Comparison of ENCODE assay signal across 16 cellular contexts in the genomic region with DNA sequence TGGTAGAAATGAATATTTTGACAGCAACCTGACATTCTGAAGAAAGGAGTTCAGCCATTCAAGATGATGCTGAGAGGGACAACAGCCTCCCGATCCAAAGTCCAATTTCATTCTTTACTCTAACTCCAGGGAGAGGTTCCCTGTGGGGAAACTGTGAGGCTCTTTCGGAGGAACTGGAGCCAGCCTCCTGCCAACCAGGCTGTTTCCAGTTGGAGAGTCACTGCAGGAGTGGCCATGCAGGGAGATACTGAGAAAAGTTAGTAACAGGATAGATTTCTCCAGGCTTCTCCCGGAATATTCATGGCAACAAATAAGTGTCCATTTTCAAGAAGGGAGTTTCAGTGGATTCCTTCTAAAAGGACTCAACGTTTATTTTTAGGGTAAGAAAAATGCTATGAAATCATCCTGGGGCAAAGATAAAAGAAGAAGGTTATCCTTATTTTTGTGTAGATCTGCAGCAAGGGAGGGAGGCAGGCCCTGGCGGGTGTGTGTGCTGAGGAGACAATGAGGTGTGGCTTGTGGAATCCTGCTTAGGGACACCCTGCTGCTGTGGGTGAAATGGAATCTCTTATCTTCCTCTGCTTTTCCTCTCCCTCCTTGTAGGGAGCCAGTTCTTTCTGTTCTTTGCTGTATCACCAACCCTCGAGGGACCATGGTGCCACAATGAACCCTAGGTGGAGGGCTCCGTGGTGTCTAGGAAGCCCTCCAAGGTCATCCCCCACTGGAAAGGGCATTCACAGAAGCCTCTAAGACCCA. TPM values are rescaled to one million over a fixed set of nuclear protein-coding genes. Genes with fewer than 3 reads are reported as not detected.
DNase-seq lines count a peak whose midpoint lies in the region; ATAC-seq lines count a peak whose summit lies in the region.
"Had no signal": no experiment of that assay in that cellular context is flagged by ENCODE, and none has a peak within 500 bp of the region (broad histone marks: within the 10 kb centered on the region; RNA-seq: fewer than 3 reads in every experiment).

No MANE protein-coding gene starts in this region.

- intact Hi-C loops in activated T-helper 1 cell treated with anti-CD3 and anti-CD28 coated beads, Interleukin-12 subunit alpha, Interleukin-12 subunit beta, Interleukin-2, Interleukin-4 antibody, amounts not matched to agents 30 ng/mL and 10 ng/mL and 1 ng/mL, durations not matched to agents 14 hours and 24 hours and 36 hours (cut with micrococcal nuclease): no loop called here

- peaks cover 23 to 53% of the 10 kb centered on the region in 2 donors for H3K36me3 Mint-ChIP-seq in stimulated activated naive B cell treated with anti-CD40 and anti-IgM and Interleukin-4, amounts not matched to agents 10 μg/mL and 1 μg/mL and 100 μg/mL, for 72 hours
- H3K36me3 Mint-ChIP-seq in activated T-helper 1 cell treated with anti-CD3 and anti-CD28 coated beads, Interleukin-12 subunit alpha, Interleukin-12 subunit beta, Interleukin-2, Interleukin-4 antibody, amounts not matched to agents 30 ng/mL and 10 ng/mL and 1 ng/mL, durations not matched to agents 14 hours and 24 hours and 36 hours (ENCODE audit: low read depth): no peaks in the 10 kb centered on the region

- peak overlapping the region; percentile 57 for H3K27ac Mint-ChIP-seq in stimulated activated naive B cell treated with anti-CD40 and anti-IgM and Interleukin-4, amounts not matched to agents 10 μg/mL and 1 μg/mL and 100 μg/mL, for 72 hours
- H3K27ac Mint-ChIP-seq in activated T-helper 1 cell treated with anti-CD3 and anti-CD28 coated beads, Interleukin-12 subunit alpha, Interleukin-12 subunit beta, Interleukin-2, Interleukin-4 antibody, amounts not matched to agents 30 ng/mL and 10 ng/mL and 1 ng/mL, durations not matched to agents 14 hours and 24 hours and 36 hours: no peak overlapping the region
- H3K27ac Mint-ChIP-seq: CD4-positive, alpha-beta T cell had no signal

- no peaks in the 10 kb centered on the region for H3K9me3 Mint-ChIP-seq in stimulated activated naive B cell treated with anti-CD40 and anti-IgM and Interleukin-4, amounts not matched to agents 10 μg/mL and 1 μg/mL and 100 μg/mL, for 72 hours
- H3K9me3 Mint-ChIP-seq in activated T-helper 1 cell treated with anti-CD3 and anti-CD28 coated beads, Interleukin-12 subunit alpha, Interleukin-12 subunit beta, Interleukin-2, Interleukin-4 antibody, amounts not matched to agents 30 ng/mL and 10 ng/mL and 1 ng/mL, durations not matched to agents 14 hours and 24 hours and 36 hours: no peaks in the 10 kb centered on the region
- H3K9me3 Mint-ChIP-seq: CD4-positive, alpha-beta T cell had no signal

- H3K9ac ChIP-seq in HUES64 (ENCODE audit: low read depth, low read length) (no peak overlapping the region), iPS-20b (ENCODE audit: low read depth, low read length) (peak overlapping the region; percentile 47)
- H3K9ac ChIP-seq: KMS-11 had no signal

- H3K4me3 ChIP-seq in HUES64 (ENCODE audit: low read length) (no peak overlapping the region), iPS-20b (ENCODE audit: low read length) (peak overlapping the region; percentile 31; the same call in 1 of the 2 replicates)

- DNase-seq in ELF-1 (ENCODE audit: low read depth, low spot score) (peak; percentile 15), NCI-H1417 treated with DMSO at 0.1 percent for 48 hours (lab: John Stamatoyannopoulos, UW) (no peak)
- DNase-seq in stimulated activated naive B cell treated with anti-CD40 and anti-IgM and Interleukin-4, amounts not matched to agents 10 μg/mL and 1 μg/mL and 100 μg/mL, for 72 hours: no peak
- no peak for DNase-seq in activated T-helper 1 cell treated with anti-CD3 and anti-CD28 coated beads, Interleukin-12 subunit alpha, Interleukin-12 subunit beta, Interleukin-2, Interleukin-4 antibody, amounts not matched to agents 30 ng/mL and 10 ng/mL and 1 ng/mL, durations not matched to agents 14 hours and 24 hours and 36 hours (ENCODE audit: low spot score)
- DNase-seq: CD4-positive, alpha-beta T cell; NCI-H1092; NCI-H1694 treated with DMSO at 0.1 percent for 48 hours; NCI-H2107; NCI-H748 treated with DMSO at 0.1 percent for 48 hours; RPMI8226; SIG-M5 had no signal

- H3K27me3 Mint-ChIP-seq in stimulated activated naive B cell treated with anti-CD40 and anti-IgM and Interleukin-4, amounts not matched to agents 10 μg/mL and 1 μg/mL and 100 μg/mL, for 72 hours: no peaks in the 10 kb centered on the region
- H3K27me3 Mint-ChIP-seq in activated T-helper 1 cell treated with anti-CD3 and anti-CD28 coated beads, Interleukin-12 subunit alpha, Interleukin-12 subunit beta, Interleukin-2, Interleukin-4 antibody, amounts not matched to agents 30 ng/mL and 10 ng/mL and 1 ng/mL, durations not matched to agents 14 hours and 24 hours and 36 hours (ENCODE audit: insufficient read depth): no peaks in the 10 kb centered on the region

- ATAC-seq in stimulated activated naive B cell treated with anti-CD40 and anti-IgM and Interleukin-4, amounts not matched to agents 10 μg/mL and 1 μg/mL and 100 μg/mL, for 72 hours (replicated peaks): no peak
- ATAC-seq in HG03108 (IDR thresholded peaks at IDR 0.05; ENCODE audit: unreplicated experiment): no peak

- H3K27ac ChIP-seq in HUES64 (ENCODE audit: low read depth, low read length): peak overlapping the region; percentile 71; the same call in 1 of the 2 replicates
- peak overlapping the region; percentile 28 for H3K27ac ChIP-seq in iPS-20b (ENCODE audit: low read length)
- H3K27ac ChIP-seq: KMS-11 had no signal

- H3K4me1 ChIP-seq in HUES64 (ENCODE audit: insufficient read depth, low read length) (peaks cover 17% of the 10 kb centered on the region), iPS-20b (ENCODE audit: insufficient read depth, low read length) (peaks cover 29% of the 10 kb centered on the region; the same call in 1 of the 2 replicates)

- H3K9me3 ChIP-seq in HUES64 (ENCODE audit: insufficient read depth, low read depth, low read length) (no peaks in the 10 kb centered on the region), iPS-20b (ENCODE audit: insufficient read depth, low read depth, low read length) (no peaks in the 10 kb centered on the region)

- no peak overlapping the region for H3K4me3 Mint-ChIP-seq in stimulated activated naive B cell treated with anti-CD40 and anti-IgM and Interleukin-4, amounts not matched to agents 10 μg/mL and 1 μg/mL and 100 μg/mL, for 72 hours
- no peak overlapping the region for H3K4me3 Mint-ChIP-seq in activated T-helper 1 cell treated with anti-CD3 and anti-CD28 coated beads, Interleukin-12 subunit alpha, Interleukin-12 subunit beta, Interleukin-2, Interleukin-4 antibody, amounts not matched to agents 30 ng/mL and 10 ng/mL and 1 ng/mL, durations not matched to agents 14 hours and 24 hours and 36 hours
- H3K4me3 Mint-ChIP-seq: CD4-positive, alpha-beta T cell had no signal

- no peaks in the 10 kb centered on the region for H3K36me3 ChIP-seq in HUES64 (ENCODE audit: insufficient read depth, low read length)
- no peaks in the 10 kb centered on the region for H3K36me3 ChIP-seq in iPS-20b (ENCODE audit: insufficient read depth, low read depth, low read length)

- H3K27me3 ChIP-seq in HUES64 (ENCODE audit: insufficient read depth, low read length) (no peaks in the 10 kb centered on the region), iPS-20b (ENCODE audit: insufficient read depth, low read length) (no peaks in the 10 kb centered on the region)

- 32% methylated on average over 7 of the region's 7 CpGs for WGBS in HUES64

- H3K4me1 Mint-ChIP-seq in stimulated activated naive B cell treated with anti-CD40 and anti-IgM and Interleukin-4, amounts not matched to agents 10 μg/mL and 1 μg/mL and 100 μg/mL, for 72 hours: peaks cover 40 to 79% of the 10 kb centered on the region in 2 donors
- H3K4me1 Mint-ChIP-seq in activated T-helper 1 cell treated with anti-CD3 and anti-CD28 coated beads, Interleukin-12 subunit alpha, Interleukin-12 subunit beta, Interleukin-2, Interleukin-4 antibody, amounts not matched to agents 30 ng/mL and 10 ng/mL and 1 ng/mL, durations not matched to agents 14 hours and 24 hours and 36 hours (ENCODE audit: low read depth): no peaks in the 10 kb centered on the region

RNA-seq across cellular contexts. Expression of a gene that starts 18.1 kb away (rescaled TPM):
- 2.3 TPM for polyA plus RNA-seq in HUES64 (2013, experiment 1 of 2)
- 3.7 TPM for polyA plus RNA-seq in HUES64 (2013, experiment 2 of 2)
- total RNA-seq in activated T-helper 1 cell treated with anti-CD3 and anti-CD28 coated beads, Interleukin-12 subunit alpha, Interleukin-12 subunit beta, Interleukin-2, Interleukin-4 antibody, amounts not matched to agents 30 ng/mL and 10 ng/mL and 1 ng/mL, durations not matched to agents 14 hours and 24 hours and 36 hours: not detected in 2 replicates
- total RNA-seq: CD4-positive, alpha-beta T cell; MCF 10A had no signal
